ENCODE assay signal across 27 cellular contexts in the genomic region with DNA sequence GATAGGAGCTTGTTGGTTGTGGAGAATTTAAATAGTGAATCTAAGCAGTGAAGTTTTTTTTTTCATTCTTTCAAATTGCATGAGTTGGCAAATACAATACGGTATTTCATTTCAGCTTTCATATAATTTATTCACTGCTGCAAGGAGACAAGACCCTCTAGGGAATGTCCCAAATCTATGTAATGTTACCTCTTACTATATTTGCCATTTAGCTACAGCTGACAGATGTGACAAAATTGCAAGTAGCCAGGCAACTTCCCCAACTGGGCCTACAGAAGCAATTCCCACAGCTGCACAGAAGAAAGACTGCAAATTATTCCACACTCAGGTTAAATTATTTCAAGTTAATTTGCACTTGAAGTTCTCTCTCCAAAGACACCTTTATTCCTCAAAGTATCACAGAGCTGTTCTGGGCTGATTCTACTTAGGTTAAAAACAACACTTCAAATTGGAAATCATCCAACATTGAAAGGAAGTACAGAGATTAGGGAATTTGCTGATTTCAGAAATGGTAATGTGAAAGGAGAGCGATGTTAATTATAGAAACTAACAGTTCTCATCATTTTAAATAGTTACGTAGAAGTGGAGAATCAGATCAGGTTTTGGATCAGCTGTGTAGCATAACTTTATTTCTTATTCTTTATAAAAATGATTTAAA.
A peak's percentile ranks its signal among the peaks of the same experiment; 100 is the strongest.
DNase-seq lines count a peak whose midpoint lies in the region; ATAC-seq, FAIRE-seq and TF ChIP-seq lines count a peak whose summit lies in the region.
"Had no signal": no experiment of that assay in that cellular context is flagged by ENCODE, and none has a peak within 500 bp of the region (broad histone marks: within the 10 kb centered on the region; RNA-seq: fewer than 3 reads in every experiment).

No MANE protein-coding gene starts in this region.

- H3K4me1 Mint-ChIP-seq in nephron = peaks cover 12% of the 10 kb centered on the region
- H3K4me1 Mint-ChIP-seq: CD4-positive, alpha-beta memory T cell; naive thymus-derived CD8-positive, alpha-beta T cell had no signal

- TF ChIP-seq CTCF in A549 (IDR thresholded peaks at IDR 0.05) (no peak), nephron (IDR thresholded peaks at IDR 0.05; ENCODE audit: unreplicated experiment in 3 of 3) (no peak), psoas muscle (IDR thresholded peaks at IDR 0.05) (no peak), tibial nerve (IDR thresholded peaks at IDR 0.05) (no peak)

- no peaks in the 10 kb centered on the region for H4K20me1 ChIP-seq in BLaER1 treated with 17β-estradiol and CSF1 and Interleukin-3, amounts not matched to agents 10 nM and 100 nM

- ATAC-seq in A549 (no peak), psoas muscle (no peak), HG02759 (IDR thresholded peaks at IDR 0.05; ENCODE audit: unreplicated experiment) (no peak)
- ATAC-seq: activated T-cell treated with anti-CD3 and anti-CD28 coated beads, Interleukin-2, amount 50 U/mL, for 4 hours; left colon; naive thymus-derived CD8-positive, alpha-beta T cell; Right ventricle myocardium inferior had no signal

- POLR2A ChIA-PET in A549 (lab: Yijun Ruan, JAX) = no interaction called here

- TF ChIP-seq RAD21 in A549 (conservative IDR thresholded peaks at IDR 0.05 in 1 of 2, IDR thresholded peaks at IDR 0.05 in 1 of 2) = no peak

- H3K4me2 ChIP-seq in A549 = peak overlapping the region; percentile 60
- H3K4me2 ChIP-seq in BLaER1 treated with 17β-estradiol and CSF1 and Interleukin-3, amounts not matched to agents 10 nM and 100 nM = peak overlapping the region in 10 of 11 experiments; percentile 18 to 39 (median 30); a peak in 16 of 22 replicates

- no peaks in the 10 kb centered on the region for H3K9me3 ChIP-seq in A549
- H3K9me3 ChIP-seq in BLaER1 treated with 17β-estradiol and CSF1 and Interleukin-3, amounts not matched to agents 10 nM and 100 nM (replicated peaks in 1 of 11) = no peaks in the 10 kb centered on the region
- H3K9me3 ChIP-seq in SK-N-MC (ENCODE audit: low read depth, low read length) = no peaks in the 10 kb centered on the region
- no peaks in the 10 kb centered on the region for H3K9me3 ChIP-seq in psoas muscle
- H3K9me3 ChIP-seq in tibial nerve = no peaks in the 10 kb centered on the region
- H3K9me3 ChIP-seq: uterus had no signal

- no peaks in the 10 kb centered on the region for H3K27me3 ChIP-seq in BLaER1 treated with 17β-estradiol and CSF1 and Interleukin-3, amounts not matched to agents 10 nM and 100 nM
- H3K27me3 ChIP-seq in psoas muscle (ENCODE audit: insufficient read depth in 3 of 3, low read length in 2 of 3) = no peaks in the 10 kb centered on the region
- H3K27me3 ChIP-seq in tibial nerve = no peaks in the 10 kb centered on the region
- H3K27me3 ChIP-seq: uterus had no signal

- TF ChIP-seq EP300 in A549 (IDR thresholded peaks at IDR 0.05) (no peak), tibial nerve (IDR thresholded peaks at IDR 0.05) (no peak)

- H3K9me3 Mint-ChIP-seq in nephron = no peaks in the 10 kb centered on the region
- H3K9me3 Mint-ChIP-seq: activated T-cell treated with anti-CD3 and anti-CD28 coated beads, Interleukin-2, amount 50 U/mL, for 4 hours; mesothelial cell of epicardium had no signal

- CTCF ChIA-PET in A549 (lab: Yijun Ruan, JAX) = no interaction called here

- no peaks in the 10 kb centered on the region for H3K36me3 Mint-ChIP-seq in nephron (ENCODE audit: low read depth)
- H3K36me3 Mint-ChIP-seq: CD4-positive, alpha-beta memory T cell; mesothelial cell of epicardium; naive thymus-derived CD8-positive, alpha-beta T cell had no signal

- H3K4me1 ChIP-seq in A549 = peaks cover 17% of the 10 kb centered on the region
- H3K4me1 ChIP-seq in BLaER1 treated with 17β-estradiol and CSF1 and Interleukin-3, amounts not matched to agents 10 nM and 100 nM = peaks cover 8 to 15% (median 12%) of the 10 kb centered on the region in 10 experiments; a peak in 18 of 20 replicates
- no peaks in the 10 kb centered on the region for H3K4me1 ChIP-seq in psoas muscle
- H3K4me1 ChIP-seq in tibial nerve = peaks cover 0 to 23% (median 0%) of the 10 kb centered on the region in 4 donors
- H3K4me1 ChIP-seq: uterus had no signal

- intact Hi-C loops in psoas muscle (cut with DNase I) = no loop called here

- DNase-seq in A549 (ENCODE audit: low read depth in 1 of 2, low spot score in 1 of 2) (no peak), SK-N-MC (ENCODE audit: low read depth, low spot score) (peak; percentile 61), psoas muscle (no peak), tibial nerve (ENCODE audit: low spot score in 2 of 2) (no peak)
- DNase-seq: activated CD4-positive, CD25-positive, alpha-beta regulatory T cell treated with anti-CD3 and anti-CD28 coated beads, Interleukin-2, amount 50 U/mL, for 72 hours; activated naive CD4-positive, alpha-beta T cell; activated T-cell treated with anti-CD3 and anti-CD28 coated beads, Interleukin-2, amount 50 U/mL, for 4 hours; amniotic stem cell; CD4-positive, alpha-beta memory T cell; DMS153; IMR-90; left colon; MM.1S; naive thymus-derived CD8-positive, alpha-beta T cell; NCI-H2107; NCI-H526 treated with DMSO at 0.1 percent for 48 hours; OCI-M1; uterus had no signal

- no peaks in the 10 kb centered on the region for H3K27me3 Mint-ChIP-seq in nephron (ENCODE audit: low read depth)
- H3K27me3 Mint-ChIP-seq: CD4-positive, alpha-beta memory T cell; naive thymus-derived CD8-positive, alpha-beta T cell had no signal

- TF ChIP-seq POLR2A in A549 (IDR thresholded peaks at IDR 0.05; ENCODE audit: low read length) = no peak
- TF ChIP-seq POLR2A in tibial nerve (IDR thresholded peaks at IDR 0.05) = no peak

- H3K36me3 ChIP-seq in BLaER1 treated with 17β-estradiol and CSF1 and Interleukin-3, amounts not matched to agents 10 nM and 100 nM = no peaks in the 10 kb centered on the region
- H3K36me3 ChIP-seq in SK-N-MC (ENCODE audit: insufficient read depth, low read length) (no peaks in the 10 kb centered on the region), psoas muscle (ENCODE audit: insufficient read depth in 1 of 2, low read depth in 1 of 2) (no peaks in the 10 kb centered on the region), tibial nerve (no peaks in the 10 kb centered on the region)
- H3K36me3 ChIP-seq: uterus had no signal

- H3K4me3 ChIP-seq in A549 = no peak overlapping the region; the same call in 2 of the 3 replicates
- H3K4me3 ChIP-seq in BLaER1 treated with 17β-estradiol and CSF1 and Interleukin-3, amounts not matched to agents 10 nM and 100 nM = no peak overlapping the region
- H3K4me3 ChIP-seq in SK-N-MC = peak overlapping the region; percentile 65
- H3K4me3 ChIP-seq in psoas muscle = no peak overlapping the region
- no peak overlapping the region for H3K4me3 ChIP-seq in tibial nerve
- H3K4me3 ChIP-seq: uterus had no signal

- H3K27ac Mint-ChIP-seq in nephron = peak overlapping the region in 2 of 3 experiments; percentile 7 to 21
- H3K27ac Mint-ChIP-seq: CD4-positive, alpha-beta memory T cell; mesothelial cell of epicardium had no signal

- no peak overlapping the region for H3K4me3 Mint-ChIP-seq in nephron
- H3K4me3 Mint-ChIP-seq: activated T-cell treated with anti-CD3 and anti-CD28 coated beads, Interleukin-2, amount 50 U/mL, for 4 hours; CD4-positive, alpha-beta memory T cell; mesothelial cell of epicardium; naive thymus-derived CD8-positive, alpha-beta T cell had no signal

- WGBS in A549 (ENCODE audit: missing lambda C conversion rate) = 71% methylated on average over 3 of the region's 3 CpGs
- WGBS in psoas muscle, 3 donors = 25 to 34% (median 26%) methylated on average over 3 of the region's 3 CpGs
- WGBS in tibial nerve, 2 donors = 27 to 35% methylated on average over 3 of the region's 3 CpGs

- H3K9ac ChIP-seq in BLaER1 treated with 17β-estradiol and CSF1 and Interleukin-3, amounts not matched to agents 10 nM and 100 nM = no peak overlapping the region
- peak overlapping the region; percentile 36 for H3K9ac ChIP-seq in SK-N-MC (ENCODE audit: insufficient read length)

- peak; percentile 73 for FAIRE-seq in A549 (lab: Jason Lieb, UNC)
- FAIRE-seq: bronchial epithelial cell, G401.6, TTC549 had no signal

- H3K27ac ChIP-seq in A549 = peak overlapping the region; percentile 37 to 59; a peak in 5 of 6 replicates
- peak overlapping the region in 1 of 11 experiments; percentile 10; a peak in 1 of 22 replicates for H3K27ac ChIP-seq in BLaER1 treated with 17β-estradiol and CSF1 and Interleukin-3, amounts not matched to agents 10 nM and 100 nM
- H3K27ac ChIP-seq in SK-N-MC = peak overlapping the region; percentile 85
- no peak overlapping the region for H3K27ac ChIP-seq in psoas muscle
- no peak overlapping the region for H3K27ac ChIP-seq in tibial nerve
- H3K27ac ChIP-seq: HL-60, uterus had no signal

TF ChIP-seq in A549, 52 proteins besides CTCF, POLR2A, EP300 and RAD21 (continues in another document):
- TF ChIP-seq TFCP2L1 (CRISPR knock-in tag; IDR thresholded peaks at IDR 0.05) (no peak), NR3C1 (IDR thresholded peaks at IDR 0.05) (no peak), POLR2AphosphoS2 (conservative IDR thresholded peaks at IDR 0.05; ENCODE audit: low read length) (no peak), NFE2L2 (conservative IDR thresholded peaks at IDR 0.05; ENCODE audit: low read length) (no peak), ZC3H11A (IDR thresholded peaks at IDR 0.05) (no peak), RCOR1 (IDR thresholded peaks at IDR 0.05; ENCODE audit: low read depth, low read length) (no peak)
- TF ChIP-seq, protein P1, sequence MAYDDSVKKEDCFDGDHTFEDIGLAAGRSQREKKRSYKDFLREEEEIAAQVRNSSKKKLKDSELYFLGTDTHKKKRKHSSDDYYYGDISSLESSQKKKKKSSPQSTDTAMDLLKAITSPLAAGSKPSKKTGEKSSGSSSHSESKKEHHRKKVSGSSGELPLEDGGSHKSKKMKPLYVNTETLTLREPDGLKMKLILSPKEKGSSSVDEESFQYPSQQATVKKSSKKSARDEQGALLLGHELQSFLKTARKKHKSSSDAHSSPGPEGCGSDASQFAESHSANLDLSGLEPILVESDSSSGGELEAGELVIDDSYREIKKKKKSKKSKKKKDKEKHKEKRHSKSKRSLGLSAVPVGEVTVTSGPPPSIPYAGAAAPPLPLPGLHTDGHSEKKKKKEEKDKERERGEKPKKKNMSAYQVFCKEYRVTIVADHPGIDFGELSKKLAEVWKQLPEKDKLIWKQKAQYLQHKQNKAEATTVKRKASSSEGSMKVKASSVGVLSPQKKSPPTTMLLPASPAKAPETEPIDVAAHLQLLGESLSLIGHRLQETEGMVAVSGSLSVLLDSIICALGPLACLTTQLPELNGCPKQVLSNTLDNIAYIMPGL (CRISPR knock-in tag; IDR thresholded peaks at IDR 0.05; ENCODE audit: borderline replicate concordance) = no peak
- TF ChIP-seq, protein P2, sequence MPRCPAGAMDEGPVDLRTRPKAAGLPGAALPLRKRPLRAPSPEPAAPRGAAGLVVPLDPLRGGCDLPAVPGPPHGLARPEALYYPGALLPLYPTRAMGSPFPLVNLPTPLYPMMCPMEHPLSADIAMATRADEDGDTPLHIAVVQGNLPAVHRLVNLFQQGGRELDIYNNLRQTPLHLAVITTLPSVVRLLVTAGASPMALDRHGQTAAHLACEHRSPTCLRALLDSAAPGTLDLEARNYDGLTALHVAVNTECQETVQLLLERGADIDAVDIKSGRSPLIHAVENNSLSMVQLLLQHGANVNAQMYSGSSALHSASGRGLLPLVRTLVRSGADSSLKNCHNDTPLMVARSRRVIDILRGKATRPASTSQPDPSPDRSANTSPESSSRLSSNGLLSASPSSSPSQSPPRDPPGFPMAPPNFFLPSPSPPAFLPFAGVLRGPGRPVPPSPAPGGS (IDR thresholded peaks at IDR 0.05) = no peak

Comparison
In these comparisons a context has a peak if more than half of its experiments do, and no peak if none do; other contexts are left out.
1. H3K27ac ChIP-seq: peak in A549 (2 of 2) and SK-N-MC (single experiment); none in psoas muscle (single experiment) and tibial nerve (0 of 4).